9 cellular contexts compared by ENCODE assay signal in the genomic region with DNA sequence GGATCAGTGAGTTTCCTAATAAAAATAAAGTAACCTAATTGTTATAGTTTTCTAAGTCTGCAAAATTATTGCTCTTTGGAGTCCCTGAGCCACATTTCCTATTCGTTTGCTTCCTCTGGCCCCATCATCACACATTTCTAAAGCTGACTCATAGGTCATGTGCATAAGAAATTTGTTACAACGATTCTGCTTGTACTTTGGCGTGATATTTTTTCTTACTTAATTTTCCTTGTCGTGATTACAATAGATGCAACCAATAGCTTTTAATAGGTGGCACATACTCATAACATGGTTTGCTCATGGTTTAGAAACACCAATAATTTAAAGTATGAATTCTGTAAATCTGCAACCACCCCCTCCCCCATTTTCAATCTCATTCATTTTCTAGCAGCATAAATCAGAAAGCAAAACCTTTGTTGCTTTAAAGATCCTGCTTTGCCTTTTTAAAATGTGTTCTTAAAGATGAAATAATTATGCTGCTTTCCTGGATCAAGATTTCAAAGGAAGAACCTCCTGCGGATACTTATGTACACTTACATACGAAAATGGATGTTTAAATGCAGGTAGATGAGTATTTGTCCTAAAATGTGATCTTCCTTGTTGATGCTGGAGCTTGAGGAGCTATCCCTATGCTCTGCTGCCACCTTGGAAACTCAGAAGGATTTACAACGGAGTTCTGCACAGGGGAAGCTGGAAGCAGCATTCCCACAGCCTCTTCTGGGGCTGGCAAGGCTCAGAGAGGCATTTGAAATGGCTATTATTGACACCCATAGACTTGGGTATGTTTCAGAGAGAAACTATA. TPM values are rescaled to one million over a fixed set of nuclear protein-coding genes. Genes with fewer than 3 reads are reported as not detected.
A peak's percentile ranks its signal among the peaks of the same experiment; 100 is the strongest.
DNase-seq lines count a peak whose midpoint lies in the region; ATAC-seq and FAIRE-seq lines count a peak whose summit lies in the region.
"Had no signal": no experiment of that assay in that cellular context is flagged by ENCODE, and none has a peak within 500 bp of the region (broad histone marks: within the 10 kb centered on the region; RNA-seq: fewer than 3 reads in every experiment).

No MANE protein-coding gene starts in this region.

- 27 to 33% (median 32%) methylated on average over 7 of the region's 7 CpGs for WGBS in small intestine, 3 donors

- ATAC-seq in HG03439 (IDR thresholded peaks at IDR 0.05; ENCODE audit: unreplicated experiment), result no peak

- peaks cover 3 to 8% of the 10 kb centered on the region in 2 donors for H3K27me3 ChIP-seq in small intestine (ENCODE audit: control insufficient read depth in 2 of 2, insufficient read depth in 2 of 2, low read length in 2 of 2)

- peak; percentile 55 for DNase-seq in GM04503 (ENCODE audit: low read depth)
- peak; percentile 8 for DNase-seq in OCI-M1 (lab: John Stamatoyannopoulos, UW)
- peak; percentile 86 for DNase-seq in fibroblast of gingiva (ENCODE audit: low read depth)
- DNase-seq in myocyte (ENCODE audit: low read depth), result peak; percentile 90
- DNase-seq in superior temporal gyrus (ENCODE audit: extremely low spot score), result no peak
- DNase-seq in HPDE6-E6E7 (ENCODE audit: extremely low spot score), result no peak
- DNase-seq in small intestine, result no peak

- H3K9me3 ChIP-seq in small intestine (ENCODE audit: control insufficient read depth, low read depth), result peaks cover 2% of the 10 kb centered on the region

- H3K4me1 ChIP-seq in small intestine (ENCODE audit: control insufficient read depth in 2 of 2, insufficient read depth in 1 of 2, low read depth in 1 of 2, low read length in 1 of 2), result no peaks in the 10 kb centered on the region

- no peak overlapping the region for H3K4me3 ChIP-seq in small intestine (ENCODE audit: low read depth in 1 of 2, low read length in 2 of 2)

- no peak for FAIRE-seq in small intestine (lab: Jason Lieb, UNC)

- H3K36me3 ChIP-seq in small intestine (ENCODE audit: control insufficient read depth in 2 of 2, insufficient read depth in 2 of 2, low read length in 2 of 2), result no peaks in the 10 kb centered on the region

- H3K27ac ChIP-seq in small intestine (ENCODE audit: low read depth in 1 of 2, low read length in 1 of 2), result no peak overlapping the region
- H3K27ac ChIP-seq: HL-60 had no signal

RNA-seq across cellular contexts. Expression of a gene that starts 1.7 kb away (rescaled TPM):
- total RNA-seq in myocyte, result 19.6 and 37.3 TPM in 2 replicates
- 25.1 TPM for polyA plus RNA-seq in myocyte (2012)
- polyA plus RNA-seq in small intestine, result 1 to 10 TPM in 1 of 3 donors, under 1 TPM in 1, not detected in 1; under 0.01 to 2.7 TPM

Comparison
In these comparisons a context has a peak if more than half of its experiments do, and no peak if none do; other contexts are left out.
1. DNase-seq: peak in GM04503 (single experiment), OCI-M1 (single experiment), fibroblast of gingiva (single experiment) and myocyte (single experiment); none in superior temporal gyrus (single experiment), HPDE6-E6E7 (single experiment) and small intestine (single experiment).